Comparison of ENCODE assay signal across 14 cellular contexts in the genomic region with DNA sequence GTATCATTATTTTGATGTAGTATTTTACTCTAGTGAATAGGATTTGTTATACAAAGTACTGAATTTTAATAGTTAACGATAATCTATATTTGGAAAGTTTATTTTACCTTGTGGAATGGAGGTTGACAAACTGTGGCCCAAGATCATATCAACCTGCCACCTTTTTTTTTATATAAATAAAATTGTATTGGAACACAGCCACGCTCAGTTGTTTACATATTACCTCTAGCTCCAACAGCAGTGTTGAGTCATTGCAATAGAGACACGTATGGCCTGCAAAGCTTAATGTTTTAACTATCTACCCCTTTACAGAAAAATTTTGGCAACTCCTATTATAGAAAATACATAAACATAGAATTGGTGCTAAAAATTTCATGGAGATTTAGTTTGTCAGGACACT.
"Had no signal": no experiment of that assay in that cellular context is flagged by ENCODE, and none has a peak within 500 bp of the region (broad histone marks: within the 10 kb centered on the region; RNA-seq: fewer than 3 reads in every experiment).

No MANE protein-coding gene starts in this region.

- H3K4me3 Mint-ChIP-seq: activated B cell treated with CpG ODN at 0.5 μM for 24 hours; activated CD4-positive, alpha-beta T cell treated with anti-CD3 and anti-CD28 coated beads, Interleukin-2, amount 10 ng/mL, durations not matched to agents 24 days and 14 days; central memory CD8-positive, alpha-beta T cell; neural crest cell; stimulated activated naive CD8-positive, alpha-beta T cell treated with anti-CD3 and anti-CD28 coated beads, Interleukin-15, amount 100 ng/mL, for 72 hours; T-helper 1 cell treated with Interleukin-12 subunit alpha and Interleukin-12 subunit beta and Interleukin-4 antibody, amounts not matched to agents 30 μg/mL and 1 μg/mL, for 36 hours had no signal

- H3K4me1 Mint-ChIP-seq: activated B cell treated with CpG ODN at 0.5 μM for 24 hours; activated CD4-positive, alpha-beta T cell treated with anti-CD3 and anti-CD28 coated beads, Interleukin-2, amount 10 ng/mL, durations not matched to agents 24 days and 14 days; central memory CD8-positive, alpha-beta T cell; neural crest cell; stimulated activated naive CD8-positive, alpha-beta T cell treated with anti-CD3 and anti-CD28 coated beads, Interleukin-15, amount 100 ng/mL, for 72 hours had no signal

- H3K9me3 Mint-ChIP-seq: activated B cell treated with CpG ODN at 0.5 μM for 24 hours; activated CD4-positive, alpha-beta T cell treated with anti-CD3 and anti-CD28 coated beads, Interleukin-2, amount 10 ng/mL, durations not matched to agents 24 days and 14 days; T-helper 1 cell treated with Interleukin-12 subunit alpha and Interleukin-12 subunit beta and Interleukin-4 antibody, amounts not matched to agents 30 μg/mL and 1 μg/mL, for 36 hours had no signal

- ATAC-seq: foreskin keratinocyte; stimulated activated naive CD8-positive, alpha-beta T cell treated with anti-CD3 and anti-CD28 coated beads, Interleukin-15, amount 100 ng/mL, for 72 hours; upper lobe of right lung had no signal

- H3K4me1 ChIP-seq: esophagus squamous epithelium, foreskin keratinocyte, testis, upper lobe of right lung had no signal

- H3K27ac ChIP-seq: esophagus squamous epithelium, foreskin keratinocyte, testis, upper lobe of right lung had no signal

- H3K27me3 Mint-ChIP-seq: activated B cell treated with CpG ODN at 0.5 μM for 24 hours; activated CD4-positive, alpha-beta T cell treated with anti-CD3 and anti-CD28 coated beads, Interleukin-2, amount 10 ng/mL, durations not matched to agents 24 days and 14 days; central memory CD8-positive, alpha-beta T cell; stimulated activated naive CD8-positive, alpha-beta T cell treated with anti-CD3 and anti-CD28 coated beads, Interleukin-15, amount 100 ng/mL, for 72 hours had no signal

- H3K9me3 ChIP-seq: esophagus squamous epithelium, testis, upper lobe of right lung had no signal

- H3K27ac Mint-ChIP-seq: activated B cell treated with CpG ODN at 0.5 μM for 24 hours; activated CD4-positive, alpha-beta T cell treated with anti-CD3 and anti-CD28 coated beads, Interleukin-2, amount 10 ng/mL, durations not matched to agents 24 days and 14 days; stimulated activated naive CD8-positive, alpha-beta T cell treated with anti-CD3 and anti-CD28 coated beads, Interleukin-15, amount 100 ng/mL, for 72 hours; T-helper 1 cell treated with Interleukin-12 subunit alpha and Interleukin-12 subunit beta and Interleukin-4 antibody, amounts not matched to agents 30 μg/mL and 1 μg/mL, for 36 hours had no signal

- H3K4me3 ChIP-seq: esophagus squamous epithelium, testis, upper lobe of right lung had no signal

- DNase-seq: activated B cell treated with CpG ODN at 0.5 μM for 24 hours; activated CD4-positive, alpha-beta T cell treated with anti-CD3 and anti-CD28 coated beads, Interleukin-2, amount 10 ng/mL, durations not matched to agents 24 days and 14 days; activated CD8-positive, alpha-beta memory T cell treated with anti-CD3 and anti-CD28 coated beads for 24 hours; activated naive CD4-positive, alpha-beta T cell treated with Interleukin-2 at 50 U/mL for 16 hours; esophagus squamous epithelium; foreskin keratinocyte; mesendoderm; stimulated activated CD4-positive, alpha-beta T cell treated with anti-CD3 and anti-CD28 coated beads, Interleukin-4, amount 100 ng/mL, for 4 hours; stimulated activated naive CD8-positive, alpha-beta T cell treated with anti-CD3 and anti-CD28 coated beads, Interleukin-15, amount 100 ng/mL, for 72 hours; testis; upper lobe of right lung had no signal
